Comparison of ENCODE assay signal across 8 cellular contexts in genomic region chr17:66508896-66509843, GRCh38.
DNase-seq lines count a peak whose midpoint lies in the region; ATAC-seq and TF ChIP-seq lines count a peak whose summit lies in the region.

No MANE protein-coding gene starts in this region.

- intact Hi-C loops in activated T-helper 1 cell treated with anti-CD3 and anti-CD28 coated beads, Interleukin-12 subunit alpha, Interleukin-12 subunit beta, Interleukin-2, Interleukin-4 antibody, amounts not matched to agents 30 ng/mL and 10 ng/mL and 1 ng/mL, durations not matched to agents 14 hours and 24 hours and 36 hours (cut with micrococcal nuclease): loop anchor here (1.0 to 2.0 kb wide), 7 partner anchors 9 to 254 kb away; no protein-coding TSS in a partner anchor
- intact Hi-C loops in stomach (cut with DNase I; ENCODE audit: low total_unique reads): no loop called here

- peaks cover 82% of the 10 kb centered on the region for H3K4me1 Mint-ChIP-seq in activated T-helper 1 cell treated with anti-CD3 and anti-CD28 coated beads, Interleukin-12 subunit alpha, Interleukin-12 subunit beta, Interleukin-2, Interleukin-4 antibody, amounts not matched to agents 30 ng/mL and 10 ng/mL and 1 ng/mL, durations not matched to agents 14 hours and 24 hours and 36 hours (ENCODE audit: low read depth)

- H3K9me3 Mint-ChIP-seq in activated T-helper 1 cell treated with anti-CD3 and anti-CD28 coated beads, Interleukin-12 subunit alpha, Interleukin-12 subunit beta, Interleukin-2, Interleukin-4 antibody, amounts not matched to agents 30 ng/mL and 10 ng/mL and 1 ng/mL, durations not matched to agents 14 hours and 24 hours and 36 hours: no peaks in the 10 kb centered on the region

- no peaks in the 10 kb centered on the region for H3K27me3 Mint-ChIP-seq in activated T-helper 1 cell treated with anti-CD3 and anti-CD28 coated beads, Interleukin-12 subunit alpha, Interleukin-12 subunit beta, Interleukin-2, Interleukin-4 antibody, amounts not matched to agents 30 ng/mL and 10 ng/mL and 1 ng/mL, durations not matched to agents 14 hours and 24 hours and 36 hours (ENCODE audit: insufficient read depth)

- peak overlapping the region; percentile 77 for H3K4me3 Mint-ChIP-seq in activated T-helper 1 cell treated with anti-CD3 and anti-CD28 coated beads, Interleukin-12 subunit alpha, Interleukin-12 subunit beta, Interleukin-2, Interleukin-4 antibody, amounts not matched to agents 30 ng/mL and 10 ng/mL and 1 ng/mL, durations not matched to agents 14 hours and 24 hours and 36 hours

- no peaks in the 10 kb centered on the region for H3K9me3 ChIP-seq in stomach

- H3K36me3 Mint-ChIP-seq in activated T-helper 1 cell treated with anti-CD3 and anti-CD28 coated beads, Interleukin-12 subunit alpha, Interleukin-12 subunit beta, Interleukin-2, Interleukin-4 antibody, amounts not matched to agents 30 ng/mL and 10 ng/mL and 1 ng/mL, durations not matched to agents 14 hours and 24 hours and 36 hours (ENCODE audit: low read depth): peaks cover 35% of the 10 kb centered on the region

- no peak overlapping the region for H3K4me3 ChIP-seq in stomach

- DNase-seq in AG08395 (ENCODE audit: low spot score) (peak; percentile 60), M059J (ENCODE audit: low read depth) (peak; percentile 96), kidney glomerular epithelial cell (lab: John Stamatoyannopoulos, UW) (peak; percentile 34), stomach (peak; percentile 83)
- DNase-seq in activated T-helper 1 cell treated with anti-CD3 and anti-CD28 coated beads, Interleukin-12 subunit alpha, Interleukin-12 subunit beta, Interleukin-2, Interleukin-4 antibody, amounts not matched to agents 30 ng/mL and 10 ng/mL and 1 ng/mL, durations not matched to agents 14 hours and 24 hours and 36 hours (ENCODE audit: low spot score): peak; percentile 29

- H3K27me3 ChIP-seq in stomach: no peaks in the 10 kb centered on the region

- peaks cover 24 to 45% (median 35%) of the 10 kb centered on the region in 4 donors for H3K4me1 ChIP-seq in stomach

- no peak for TF ChIP-seq EP300 in stomach (IDR thresholded peaks at IDR 0.05)

- H3K27ac ChIP-seq in stomach: peak overlapping the region; percentile 53 to 78 (median 75)

- no peak for TF ChIP-seq POLR2A in stomach (IDR thresholded peaks at IDR 0.05)

- ATAC-seq in HG02840 (IDR thresholded peaks at IDR 0.05; ENCODE audit: low FRiP score, unreplicated experiment) (no peak), HG02610 (IDR thresholded peaks at IDR 0.05; ENCODE audit: unreplicated experiment) (no peak), HG03196 (IDR thresholded peaks at IDR 0.05; ENCODE audit: unreplicated experiment) (no peak)

- WGBS in stomach, 5 donors: 21 to 37% (median 36%) methylated on average over 8 of the region's 8 CpGs

- H3K36me3 ChIP-seq in stomach: no peaks in the 10 kb centered on the region

- no peak for TF ChIP-seq CTCF in stomach (IDR thresholded peaks at IDR 0.05)

- peak overlapping the region; percentile 97 for H3K27ac Mint-ChIP-seq in activated T-helper 1 cell treated with anti-CD3 and anti-CD28 coated beads, Interleukin-12 subunit alpha, Interleukin-12 subunit beta, Interleukin-2, Interleukin-4 antibody, amounts not matched to agents 30 ng/mL and 10 ng/mL and 1 ng/mL, durations not matched to agents 14 hours and 24 hours and 36 hours

Comparison
In these comparisons a context has a peak if more than half of its experiments do, and no peak if none do; other contexts are left out.
1. DNase-seq: peak in every context shown above with its lines; median percentile 96 in M059J; 83 in stomach; 60 in AG08395; 34 in kidney glomerular epithelial cell; 29 in activated T-helper 1 cell treated with anti-CD3 and anti-CD28 coated beads, Interleukin-12 subunit alpha, Interleukin-12 subunit beta, Interleukin-2, Interleukin-4 antibody, amounts not matched to agents 30 ng/mL and 10 ng/mL and 1 ng/mL, durations not matched to agents 14 hours and 24 hours and 36 hours.